29 cellular contexts compared by ENCODE assay signal in the genomic region with DNA sequence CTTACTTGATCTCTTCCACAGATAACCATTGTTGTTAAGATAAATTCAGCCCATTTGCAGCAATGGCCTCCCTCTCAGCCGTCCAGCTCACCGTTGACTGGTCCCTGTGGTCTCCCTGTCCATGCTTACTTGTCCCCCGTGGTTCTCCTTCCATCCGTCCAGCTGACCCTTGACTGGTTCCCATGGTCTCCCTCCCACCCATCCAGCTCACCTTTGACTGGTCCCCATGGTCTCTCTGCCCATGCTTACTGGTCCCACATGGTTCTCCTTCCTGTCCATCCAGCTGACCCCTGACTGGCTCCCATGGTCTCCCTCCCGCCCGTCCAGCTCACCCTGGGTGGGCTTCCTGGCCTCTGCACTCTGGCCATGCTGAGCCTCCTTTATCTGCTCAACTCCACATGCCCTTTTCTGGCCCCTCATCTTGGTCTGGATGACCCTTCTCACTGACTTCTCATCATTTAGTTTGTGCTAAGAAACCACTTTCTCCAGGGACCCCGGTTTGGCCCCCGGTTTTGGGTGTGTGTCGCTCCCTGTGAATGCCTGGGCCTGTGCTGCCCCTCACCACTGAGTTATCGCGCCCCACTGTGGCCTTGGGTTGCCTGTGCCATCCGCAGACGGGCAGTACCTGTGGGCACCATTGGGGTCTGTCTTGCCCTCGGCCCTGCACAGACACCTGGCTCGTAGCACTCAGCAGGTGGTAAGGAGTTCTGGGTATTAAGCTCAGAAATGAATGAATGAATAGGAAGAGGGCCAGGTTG.
"Had no signal": no experiment of that assay in that cellular context is flagged by ENCODE, and none has a peak within 500 bp of the region (broad histone marks: within the 10 kb centered on the region; RNA-seq: fewer than 3 reads in every experiment).

No MANE protein-coding gene starts in this region.

- H2AFZ ChIP-seq: hepatocyte had no signal

- H3K9me3 Mint-ChIP-seq: mesothelial cell of epicardium had no signal

- H3K4me3 ChIP-seq: gastrocnemius medialis, hepatocyte, prostate gland, sigmoid colon, upper lobe of left lung had no signal

- H3K4me3 Mint-ChIP-seq: activated naive CD4-positive, alpha-beta T cell treated with anti-CD3 and anti-CD28 coated beads, Interleukin-2, amount 10 ng/mL, durations not matched to agents 7 days and 5 days; activated T-helper 1 cell treated with anti-CD3 and anti-CD28 coated beads, Interleukin-12 subunit alpha, Interleukin-12 subunit beta, Interleukin-2, Interleukin-4 antibody, amounts not matched to agents 30 ng/mL and 10 ng/mL and 1 ng/mL, durations not matched to agents 14 hours and 24 hours and 36 hours; mesothelial cell of epicardium; naive thymus-derived CD4-positive, alpha-beta T cell; neural crest cell; stimulated activated memory B cell treated with anti-CD40 and anti-IgM and Interleukin-4, amounts not matched to agents 10 μg/mL and 1 μg/mL and 100 μg/mL, for 72 hours; stimulated activated naive CD8-positive, alpha-beta T cell treated with anti-CD3 and anti-CD28 coated beads, Interleukin-15, amount 100 ng/mL, for 72 hours had no signal

- H3K4me1 ChIP-seq: gastrocnemius medialis, prostate gland, sigmoid colon, upper lobe of left lung had no signal

- H3K27me3 Mint-ChIP-seq: activated naive CD4-positive, alpha-beta T cell treated with anti-CD3 and anti-CD28 coated beads, Interleukin-2, amount 10 ng/mL, durations not matched to agents 7 days and 5 days had no signal

- H3K9me3 ChIP-seq: gastrocnemius medialis, prostate gland, sigmoid colon, upper lobe of left lung had no signal

- H3K27me3 ChIP-seq: gastrocnemius medialis, hepatocyte, sigmoid colon, upper lobe of left lung had no signal

- H3K27ac ChIP-seq: gastrocnemius medialis, hepatocyte, prostate gland, sigmoid colon, upper lobe of left lung, VCaP had no signal

- H3K4me2 ChIP-seq: hepatocyte had no signal

- ATAC-seq: gastrocnemius medialis; left colon; naive thymus-derived CD4-positive, alpha-beta T cell; stimulated activated memory B cell treated with anti-CD40 and anti-IgM and Interleukin-4, amounts not matched to agents 10 μg/mL and 1 μg/mL and 100 μg/mL, for 72 hours; stimulated activated naive CD8-positive, alpha-beta T cell treated with anti-CD3 and anti-CD28 coated beads, Interleukin-15, amount 100 ng/mL, for 72 hours had no signal

- H3K36me3 Mint-ChIP-seq: activated naive CD4-positive, alpha-beta T cell treated with anti-CD3 and anti-CD28 coated beads, Interleukin-2, amount 10 ng/mL, durations not matched to agents 7 days and 5 days; mesothelial cell of epicardium; stimulated activated memory B cell treated with anti-CD40 and anti-IgM and Interleukin-4, amounts not matched to agents 10 μg/mL and 1 μg/mL and 100 μg/mL, for 72 hours had no signal

- DNase-seq: activated CD4-positive, alpha-beta T cell treated with anti-CD3 and anti-CD28 coated beads for 4 hours; activated CD4-positive, alpha-beta T cell treated with anti-CD3 and anti-CD28 coated beads, Interleukin-2, amount 50 U/mL, for 4 hours; activated effector memory CD4-positive, alpha-beta T cell treated with anti-CD3 and anti-CD28 coated beads, Interleukin-2, amount 50 U/mL, for 16 hours; activated naive CD4-positive, alpha-beta T cell treated with anti-CD3 and anti-CD28 coated beads, Interleukin-2, amount 10 ng/mL, durations not matched to agents 7 days and 5 days; activated T-cell treated with anti-CD3 and anti-CD28 coated beads, Interleukin-2, amount 50 U/mL, for 1 hour; amniotic stem cell; dermis blood vessel endothelial cell; effector CD4-positive, alpha-beta T cell; gastrocnemius medialis; kidney; left colon; naive thymus-derived CD4-positive, alpha-beta T cell; retina; sigmoid colon; small intestine; stimulated activated CD4-positive, alpha-beta T cell treated with anti-CD3 and anti-CD28 coated beads, Interleukin-1b, Interleukin-23, amount 100 ng/mL, for 48 hours; stimulated activated CD4-positive, alpha-beta T cell treated with anti-CD3 and anti-CD28 coated beads, Interleukin-4, amount 100 ng/mL, for 4 hours; stimulated activated CD8-positive, alpha-beta memory T cell treated with anti-CD3 and anti-CD28 coated beads, Interleukin-4, amount 100 ng/mL, for 48 hours; stimulated activated naive CD8-positive, alpha-beta T cell treated with anti-CD3 and anti-CD28 coated beads, Interleukin-15, amount 100 ng/mL, for 72 hours; substantia nigra; T-helper 9 cell had no signal

- H3K36me3 ChIP-seq: gastrocnemius medialis, prostate gland, sigmoid colon, upper lobe of left lung had no signal

- H3K4me1 Mint-ChIP-seq: activated naive CD4-positive, alpha-beta T cell treated with anti-CD3 and anti-CD28 coated beads, Interleukin-2, amount 10 ng/mL, durations not matched to agents 7 days and 5 days; mesothelial cell of epicardium; naive thymus-derived CD4-positive, alpha-beta T cell; neural crest cell; stimulated activated memory B cell treated with anti-CD40 and anti-IgM and Interleukin-4, amounts not matched to agents 10 μg/mL and 1 μg/mL and 100 μg/mL, for 72 hours; stimulated activated naive CD8-positive, alpha-beta T cell treated with anti-CD3 and anti-CD28 coated beads, Interleukin-15, amount 100 ng/mL, for 72 hours had no signal

- H3K27ac Mint-ChIP-seq: activated naive CD4-positive, alpha-beta T cell treated with anti-CD3 and anti-CD28 coated beads, Interleukin-2, amount 10 ng/mL, durations not matched to agents 7 days and 5 days; activated T-helper 1 cell treated with anti-CD3 and anti-CD28 coated beads, Interleukin-12 subunit alpha, Interleukin-12 subunit beta, Interleukin-2, Interleukin-4 antibody, amounts not matched to agents 30 ng/mL and 10 ng/mL and 1 ng/mL, durations not matched to agents 14 hours and 24 hours and 36 hours; mesothelial cell of epicardium; naive thymus-derived CD4-positive, alpha-beta T cell; stimulated activated memory B cell treated with anti-CD40 and anti-IgM and Interleukin-4, amounts not matched to agents 10 μg/mL and 1 μg/mL and 100 μg/mL, for 72 hours; stimulated activated naive CD8-positive, alpha-beta T cell treated with anti-CD3 and anti-CD28 coated beads, Interleukin-15, amount 100 ng/mL, for 72 hours had no signal

- H3K79me2 ChIP-seq: hepatocyte had no signal
